In genomic region chr5:59035681-59036080, GRCh38 we compare ENCODE assay signal across 10 cellular contexts.
DNase-seq lines count a peak whose midpoint lies in the region; ATAC-seq and TF ChIP-seq lines count a peak whose summit lies in the region.
"Had no signal": no experiment of that assay in that cellular context is flagged by ENCODE, and none has a peak within 500 bp of the region (broad histone marks: within the 10 kb centered on the region; RNA-seq: fewer than 3 reads in every experiment).

No MANE protein-coding gene starts in this region.

- H3K27me3 ChIP-seq in foreskin keratinocyte: peaks cover 16% of the 10 kb centered on the region
- H3K27me3 ChIP-seq in thyroid gland: no peaks in the 10 kb centered on the region

- H3K4me1 Mint-ChIP-seq in activated naive CD4-positive, alpha-beta T cell treated with anti-CD3 and anti-CD28 coated beads, Interleukin-2, amount 50 U/mL, for 24 hours: peaks cover 69% of the 10 kb centered on the region

- TF ChIP-seq POLR2A in thyroid gland (IDR thresholded peaks at IDR 0.05): no peak

- H3K4me1 ChIP-seq in foreskin keratinocyte: peaks cover 6% of the 10 kb centered on the region
- peaks cover 13 to 21% of the 10 kb centered on the region in 2 donors for H3K4me1 ChIP-seq in thyroid gland

- H3K27me3 Mint-ChIP-seq in activated naive CD4-positive, alpha-beta T cell treated with anti-CD3 and anti-CD28 coated beads, Interleukin-2, amount 50 U/mL, for 24 hours: no peaks in the 10 kb centered on the region

- no peak for ATAC-seq in SK-N-SH treated with all-trans-retinoic acid at 6 μM for 48 hours
- no peak for ATAC-seq in foreskin keratinocyte
- ATAC-seq in GM18858 (IDR thresholded peaks at IDR 0.05; ENCODE audit: unreplicated experiment): no peak
- ATAC-seq in GM18873 (IDR thresholded peaks at IDR 0.05; ENCODE audit: low FRiP score, unreplicated experiment): no peak

- H3K27ac Mint-ChIP-seq in activated naive CD4-positive, alpha-beta T cell treated with anti-CD3 and anti-CD28 coated beads, Interleukin-2, amount 50 U/mL, for 24 hours: peak overlapping the region; percentile 99

- no peak for DNase-seq in activated naive CD4-positive, alpha-beta T cell treated with Interleukin-2 at 50 U/mL for 16 hours
- DNase-seq in foreskin keratinocyte (no peak), thyroid gland (no peak), NCI-H2081 (lab: John Stamatoyannopoulos, UW) (no peak)
- DNase-seq: NCI-H526 had no signal

- no peak for TF ChIP-seq CTCF in foreskin keratinocyte (conservative IDR thresholded peaks at IDR 0.05)
- TF ChIP-seq CTCF in thyroid gland (IDR thresholded peaks at IDR 0.05): no peak

- no peaks in the 10 kb centered on the region for H3K36me3 ChIP-seq in thyroid gland

- peak overlapping the region; percentile 91 for H3K4me3 Mint-ChIP-seq in activated naive CD4-positive, alpha-beta T cell treated with anti-CD3 and anti-CD28 coated beads, Interleukin-2, amount 50 U/mL, for 24 hours

- H3K4me3 ChIP-seq in thyroid gland (replicated peaks in 1 of 3): no peak overlapping the region

- peaks cover 10% of the 10 kb centered on the region for H3K36me3 Mint-ChIP-seq in activated naive CD4-positive, alpha-beta T cell treated with anti-CD3 and anti-CD28 coated beads, Interleukin-2, amount 50 U/mL, for 24 hours

- H3K27ac ChIP-seq in foreskin keratinocyte: peak overlapping the region; percentile 15
- H3K27ac ChIP-seq in thyroid gland: peak overlapping the region in 2 of 3 donors; percentile 79 to 90
- H3K27ac ChIP-seq: C4-2B had no signal

- intact Hi-C loops in thyroid gland (cut with DNase I): no loop called here

- no peaks in the 10 kb centered on the region for H3K9me3 ChIP-seq in thyroid gland

- H3K9me3 Mint-ChIP-seq in activated naive CD4-positive, alpha-beta T cell treated with anti-CD3 and anti-CD28 coated beads, Interleukin-2, amount 50 U/mL, for 24 hours: no peaks in the 10 kb centered on the region

TF ChIP-seq in SK-N-SH treated with all-trans-retinoic acid at 6 μM for 48 hours, 23 proteins besides CTCF, POLR2A, EP300 and RAD21:
- TF ChIP-seq PPARA (CRISPR knock-in tag; IDR thresholded peaks at IDR 0.05; ENCODE audit: borderline replicate concordance): no peak
- TF ChIP-seq SNAI2 (CRISPR knock-in tag; IDR thresholded peaks at IDR 0.05): peak; percentile 66; the same call in 1 of the 2 replicates
- no peak for TF ChIP-seq CSRNP3 (CRISPR knock-in tag; IDR thresholded peaks at IDR 0.05)
- TF ChIP-seq TCF4 (CRISPR knock-in tag; IDR thresholded peaks at IDR 0.05; ENCODE audit: borderline replicate concordance): peak; percentile 91
- TF ChIP-seq TSHZ2 (CRISPR knock-in tag; IDR thresholded peaks at IDR 0.05): peak; percentile 72; the same call in 1 of the 2 replicates
- no peak for TF ChIP-seq CREB5 (CRISPR knock-in tag; IDR thresholded peaks at IDR 0.05; ENCODE audit: low read depth)
- no peak for TF ChIP-seq OSR1 (CRISPR knock-in tag; IDR thresholded peaks at IDR 0.05)
- peak; percentile 68 for TF ChIP-seq ISL1 (CRISPR knock-in tag; IDR thresholded peaks at IDR 0.05)
- TF ChIP-seq ARNTL (CRISPR knock-in tag; IDR thresholded peaks at IDR 0.05; ENCODE audit: borderline replicate concordance, low read depth): no peak
